ENCODE assay signal across 8 cellular contexts in genomic region chr13:110138009-110138699, GRCh38.
DNase-seq lines count a peak whose midpoint lies in the region; ATAC-seq and TF ChIP-seq lines count a peak whose summit lies in the region.

No MANE protein-coding gene starts in this region.

- TF ChIP-seq POLR2A in stomach (IDR thresholded peaks at IDR 0.05), result no peak

- peak; percentile 75 for ATAC-seq in GM19452 (IDR thresholded peaks at IDR 0.05; ENCODE audit: unreplicated experiment)
- peak; percentile 52 for ATAC-seq in HG03521 (IDR thresholded peaks at IDR 0.05; ENCODE audit: unreplicated experiment)
- ATAC-seq in Panc1, result peak; percentile 77

- no peaks in the 10 kb centered on the region for H3K36me3 Mint-ChIP-seq in activated T-helper 2 cell treated with anti-CD3 and anti-CD28 coated beads, Interferon-gamma antibody, Interleukin-2, Interleukin-4, amounts not matched to agents 10 μg/mL and 5 μg/mL and 100 μg/mL, durations not matched to agents 14 hours and 24 hours and 36 hours (ENCODE audit: low read depth)
- no peaks in the 10 kb centered on the region for H3K36me3 Mint-ChIP-seq in neural progenitor cell

- in situ Hi-C loops in Panc1 (cut with HindIII; ENCODE audit: low pct_unique_long_range_greater_than_20kb, low sequenced_read_pairs), result no loop called here

- H3K9me3 ChIP-seq in BLaER1 treated with 17β-estradiol and CSF1 and Interleukin-3, amounts not matched to agents 10 nM and 100 nM (replicated peaks in 1 of 11), result peaks cover 0 to 12% (median 8%) of the 10 kb centered on the region in 11 experiments; a peak in 8 of 22 replicates
- H3K9me3 ChIP-seq in Panc1 (ENCODE audit: control insufficient read depth, insufficient read depth, low read depth, low read length) (no peaks in the 10 kb centered on the region), neural progenitor cell (ENCODE audit: low read depth) (no peaks in the 10 kb centered on the region), stomach (no peaks in the 10 kb centered on the region)

- H3K4me1 Mint-ChIP-seq in activated T-helper 2 cell treated with anti-CD3 and anti-CD28 coated beads, Interferon-gamma antibody, Interleukin-2, Interleukin-4, amounts not matched to agents 10 μg/mL and 5 μg/mL and 100 μg/mL, durations not matched to agents 14 hours and 24 hours and 36 hours (ENCODE audit: low read depth), result peaks cover 14% of the 10 kb centered on the region
- peaks cover 42% of the 10 kb centered on the region for H3K4me1 Mint-ChIP-seq in neural progenitor cell

- peak overlapping the region; percentile 77 to 95 (median 85) for H3K4me2 ChIP-seq in BLaER1 treated with 17β-estradiol and CSF1 and Interleukin-3, amounts not matched to agents 10 nM and 100 nM
- H3K4me2 ChIP-seq in neural progenitor cell, result peak overlapping the region; percentile 97

- peak; percentile 58 for TF ChIP-seq EP300 in stomach (IDR thresholded peaks at IDR 0.05)

- H3K9ac ChIP-seq in BLaER1 treated with 17β-estradiol and CSF1 and Interleukin-3, amounts not matched to agents 10 nM and 100 nM, result peak overlapping the region; percentile 62 to 88 (median 77)
- no peak overlapping the region for H3K9ac ChIP-seq in neural progenitor cell

- peak overlapping the region; percentile 81 for H2AFZ ChIP-seq in neural progenitor cell (replicated peaks)

- peaks cover 22 to 61% (median 56%) of the 10 kb centered on the region in 10 experiments for H3K4me1 ChIP-seq in BLaER1 treated with 17β-estradiol and CSF1 and Interleukin-3, amounts not matched to agents 10 nM and 100 nM
- H3K4me1 ChIP-seq in Panc1 (ENCODE audit: control insufficient read depth, insufficient read depth, low read length) (no peaks in the 10 kb centered on the region), neural progenitor cell (peaks cover 47% of the 10 kb centered on the region), stomach (peaks cover 4 to 23% (median 17%) of the 10 kb centered on the region in 4 donors)

- POLR2A ChIA-PET in Panc1 (lab: Charles Lee), result no interaction called here

- H3K27me3 Mint-ChIP-seq in activated T-helper 2 cell treated with anti-CD3 and anti-CD28 coated beads, Interferon-gamma antibody, Interleukin-2, Interleukin-4, amounts not matched to agents 10 μg/mL and 5 μg/mL and 100 μg/mL, durations not matched to agents 14 hours and 24 hours and 36 hours (ENCODE audit: low read depth), result peaks cover 60% of the 10 kb centered on the region
- peaks cover 15% of the 10 kb centered on the region for H3K27me3 Mint-ChIP-seq in neural progenitor cell (ENCODE audit: insufficient read depth, low read depth)

- H3K36me3 ChIP-seq in BLaER1 treated with 17β-estradiol and CSF1 and Interleukin-3, amounts not matched to agents 10 nM and 100 nM, result no peaks in the 10 kb centered on the region
- no peaks in the 10 kb centered on the region; the same call in 1 of the 2 replicates for H3K36me3 ChIP-seq in Panc1 (ENCODE audit: control insufficient read depth, insufficient read depth, low read length)
- H3K36me3 ChIP-seq in neural progenitor cell, result peaks cover 10% of the 10 kb centered on the region
- H3K36me3 ChIP-seq in stomach, result no peaks in the 10 kb centered on the region

- H3K79me2 ChIP-seq in neural progenitor cell (ENCODE audit: low read depth), result no peaks in the 10 kb centered on the region

- H3K4me3 Mint-ChIP-seq in activated T-helper 2 cell treated with anti-CD3 and anti-CD28 coated beads, Interferon-gamma antibody, Interleukin-2, Interleukin-4, amounts not matched to agents 10 μg/mL and 5 μg/mL and 100 μg/mL, durations not matched to agents 14 hours and 24 hours and 36 hours (ENCODE audit: low read depth), result peak overlapping the region; percentile 76
- peak overlapping the region; percentile 88 for H3K4me3 Mint-ChIP-seq in neural progenitor cell

- CTCF ChIA-PET in Panc1 (lab: Charles Lee), result no interaction called here

- DNase-seq in Panc1 (ENCODE audit: low read depth, low spot score) (no peak), fibroblast of the aortic adventitia (ENCODE audit: low read depth) (peak; percentile 57), neural progenitor cell (ENCODE audit: low spot score) (peak; percentile 56), stomach (peak; percentile 55)
- DNase-seq in activated T-helper 2 cell treated with anti-CD3 and anti-CD28 coated beads, Interferon-gamma antibody, Interleukin-2, Interleukin-4, amounts not matched to agents 10 μg/mL and 5 μg/mL and 100 μg/mL, durations not matched to agents 14 hours and 24 hours and 36 hours (ENCODE audit: low spot score), result peak; percentile 67

- H3K4me3 ChIP-seq in BLaER1 treated with 17β-estradiol and CSF1 and Interleukin-3, amounts not matched to agents 10 nM and 100 nM, result peak overlapping the region; percentile 41 to 75 (median 64)
- H3K4me3 ChIP-seq in Panc1 (ENCODE audit: low read depth in 2 of 2, low read length in 2 of 2), result peak overlapping the region; percentile 45 to 55
- H3K4me3 ChIP-seq in fibroblast of the aortic adventitia (ENCODE audit: low read depth, low read length), result peak overlapping the region; percentile 74
- H3K4me3 ChIP-seq in neural progenitor cell, result peak overlapping the region; percentile 61
- H3K4me3 ChIP-seq in stomach, result peak overlapping the region; percentile 56 to 66 (median 59)

- H3K27me3 ChIP-seq in BLaER1 treated with 17β-estradiol and CSF1 and Interleukin-3, amounts not matched to agents 10 nM and 100 nM, result peaks cover 0 to 8% (median 0%) of the 10 kb centered on the region in 11 experiments; a peak in 1 of 22 replicates
- H3K27me3 ChIP-seq in Panc1 (ENCODE audit: control insufficient read depth, insufficient read depth, low read length) (peaks cover 4% of the 10 kb centered on the region), neural progenitor cell (no peaks in the 10 kb centered on the region), stomach (no peaks in the 10 kb centered on the region)

- H3K27ac Mint-ChIP-seq in activated T-helper 2 cell treated with anti-CD3 and anti-CD28 coated beads, Interferon-gamma antibody, Interleukin-2, Interleukin-4, amounts not matched to agents 10 μg/mL and 5 μg/mL and 100 μg/mL, durations not matched to agents 14 hours and 24 hours and 36 hours, result peak overlapping the region; percentile 60
- H3K27ac Mint-ChIP-seq in neural progenitor cell, result no peak overlapping the region

- peak overlapping the region; percentile 35 to 97 (median 83); a peak in 21 of 22 replicates for H3K27ac ChIP-seq in BLaER1 treated with 17β-estradiol and CSF1 and Interleukin-3, amounts not matched to agents 10 nM and 100 nM
- no peak overlapping the region for H3K27ac ChIP-seq in Panc1 (ENCODE audit: low read length)
- H3K27ac ChIP-seq in neural progenitor cell, result no peak overlapping the region
- peak overlapping the region; percentile 21 to 86 (median 72) for H3K27ac ChIP-seq in stomach

- TF ChIP-seq CTCF in Panc1 (IDR thresholded peaks at IDR 0.05) (no peak), fibroblast of the aortic adventitia (IDR thresholded peaks at IDR 0.05; ENCODE audit: insufficient read depth, low read length) (peak; percentile 17), neural progenitor cell (IDR thresholded peaks at IDR 0.05) (peak; percentile 0), stomach (IDR thresholded peaks at IDR 0.05) (no peak)

- H3K9me3 Mint-ChIP-seq in activated T-helper 2 cell treated with anti-CD3 and anti-CD28 coated beads, Interferon-gamma antibody, Interleukin-2, Interleukin-4, amounts not matched to agents 10 μg/mL and 5 μg/mL and 100 μg/mL, durations not matched to agents 14 hours and 24 hours and 36 hours, result peaks cover 3% of the 10 kb centered on the region
- H3K9me3 Mint-ChIP-seq in neural progenitor cell, result peaks cover 7% of the 10 kb centered on the region

- no peaks in the 10 kb centered on the region; a peak in 1 of 22 replicates for H4K20me1 ChIP-seq in BLaER1 treated with 17β-estradiol and CSF1 and Interleukin-3, amounts not matched to agents 10 nM and 100 nM
- no peaks in the 10 kb centered on the region for H4K20me1 ChIP-seq in neural progenitor cell (ENCODE audit: low read depth)

- intact Hi-C loops in Panc1 (cut with micrococcal nuclease; ENCODE audit: unreplicated experiment) (no loop called here), stomach (cut with DNase I; ENCODE audit: low total_unique reads) (no loop called here)
- intact Hi-C loops in activated T-helper 2 cell treated with anti-CD3 and anti-CD28 coated beads, Interferon-gamma antibody, Interleukin-2, Interleukin-4, amounts not matched to agents 10 μg/mL and 5 μg/mL and 100 μg/mL, durations not matched to agents 14 hours and 24 hours and 36 hours (cut with micrococcal nuclease), result loop anchor here (5.0 kb wide), 1 partner anchor 351 kb away; the partner anchor contains the start of gene IRS2

- WGBS in stomach, 5 donors, result 0 to 1% (median 0%) methylated on average over 25 to 60 of the region's 60 CpGs

- no TSS peak for BruUV-seq in Panc1 (replicated peaks; lab: Mats Ljungman, UMichigan)

- H3F3A ChIP-seq in neural progenitor cell (ENCODE audit: low read depth), result peaks cover 57% of the 10 kb centered on the region

Comparison
In these comparisons a context has a peak if more than half of its experiments do, and no peak if none do; other contexts are left out.
1. H3K27ac ChIP-seq: peak in BLaER1 treated with 17β-estradiol and CSF1 and Interleukin-3, amounts not matched to agents 10 nM and 100 nM (11 of 11) and stomach (5 of 5); none in Panc1 (single experiment) and neural progenitor cell (single experiment).
2. CTCF ChIP-seq: peak in fibroblast of the aortic adventitia (single experiment) and neural progenitor cell (single experiment); none in Panc1 (single experiment) and stomach (0 of 7).
3. Peak in every context shown above with its lines, with median percentiles within 50 percentile points of each other: H3K4me3 ChIP-seq and ATAC-seq.